In the genomic region with DNA sequence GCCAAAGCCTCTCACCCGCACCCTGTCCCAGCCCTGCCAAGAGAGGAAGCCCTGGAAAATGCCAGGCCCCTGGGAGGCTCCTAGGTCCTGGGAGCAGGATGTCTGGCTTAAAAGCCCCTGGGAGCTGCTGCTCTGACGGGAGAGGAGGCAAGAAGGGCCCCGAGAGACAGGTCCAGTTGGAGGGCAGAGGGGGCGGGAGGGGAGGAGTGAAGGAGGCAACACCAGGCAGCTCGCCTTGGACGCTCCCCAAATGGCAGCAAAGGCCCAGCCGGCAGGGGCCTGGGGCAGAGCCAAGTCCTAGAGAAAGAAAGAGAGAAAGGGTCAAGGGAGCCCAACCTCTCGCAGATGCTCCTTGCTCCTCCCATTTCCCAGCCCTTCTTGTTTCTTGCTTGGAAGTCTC, we compare ENCODE assay signal across 20 cellular contexts. TPM values are rescaled to one million over a fixed set of nuclear protein-coding genes. Genes with fewer than 3 reads are reported as not detected.
DNase-seq lines count a peak whose midpoint lies in the region; ATAC-seq, FAIRE-seq and TF ChIP-seq lines count a peak whose summit lies in the region.
"Had no signal": no experiment of that assay in that cellular context is flagged by ENCODE, and none has a peak within 500 bp of the region (broad histone marks: within the 10 kb centered on the region; RNA-seq: fewer than 3 reads in every experiment).

No MANE protein-coding gene starts in this region.

- H3K9me3 Mint-ChIP-seq in immature natural killer cell: no peaks in the 10 kb centered on the region
- H3K9me3 Mint-ChIP-seq: stimulated activated memory B cell treated with anti-CD40 and anti-IgM and Interleukin-4, amounts not matched to agents 10 μg/mL and 1 μg/mL and 100 μg/mL, for 72 hours had no signal

- ATAC-seq in K562 (peak; percentile 28; the same call in 2 of the 3 replicates), Right ventricle myocardium superior (ENCODE audit: poor library complexity) (peak; percentile 65)
- ATAC-seq: foreskin keratinocyte; stimulated activated memory B cell treated with anti-CD40 and anti-IgM and Interleukin-4, amounts not matched to agents 10 μg/mL and 1 μg/mL and 100 μg/mL, for 72 hours had no signal

- H3K4me1 ChIP-seq in K562 (replicated peaks in 1 of 2; ENCODE audit: control insufficient read depth in 2 of 2, insufficient read depth in 2 of 2, low read length in 2 of 2) (peaks cover 2 to 4% of the 10 kb centered on the region in 2 experiments; a peak in 1 of 5 replicates), ovary (ENCODE audit: insufficient read depth) (no peaks in the 10 kb centered on the region)
- H3K4me1 ChIP-seq: foreskin keratinocyte had no signal

- no peaks in the 10 kb centered on the region for H3K36me3 Mint-ChIP-seq in immature natural killer cell
- H3K36me3 Mint-ChIP-seq: stimulated activated memory B cell treated with anti-CD40 and anti-IgM and Interleukin-4, amounts not matched to agents 10 μg/mL and 1 μg/mL and 100 μg/mL, for 72 hours had no signal

- 0 out of 2 replicates have a peak overlapping the region, but pooled peaks have one; percentile 19 for H2AFZ ChIP-seq in K562 (ENCODE audit: low read depth, low read length)

- no peak overlapping the region for H3K27ac ChIP-seq in K562 (ENCODE audit: extremely low read depth, low read depth, low read length)
- H3K27ac ChIP-seq in ovary: peak overlapping the region in 1 of 2 donors; percentile 61
- no peak overlapping the region for H3K27ac ChIP-seq in RWPE1
- H3K27ac ChIP-seq: ascending aorta, foreskin keratinocyte had no signal

- CTCF ChIA-PET in K562 (lab: Yijun Ruan, JAX; ENCODE audit: low intra/inter-chr PET ratio) (interaction anchor here (1.1 to 5.9 kb wide), 2 partner anchors 64 to 466 kb away, joined by 3 to 133 read pairs; no protein-coding TSS in a partner anchor), RWPE1 (lab: Yijun Ruan, JAX) (no interaction called here)

- in situ Hi-C loops in K562 (cut with MboI): loop anchor here (10.0 kb wide), 1 partner anchor 402 kb away; no protein-coding TSS in a partner anchor

- TF ChIP-seq POLR2A in K562 (conservative IDR thresholded peaks at IDR 0.05) (no peak), ovary (IDR thresholded peaks at IDR 0.05) (no peak)

- intact Hi-C loops in K562 (cut with micrococcal nuclease) (loop anchor here (10.0 kb wide), 1 partner anchor 402 kb away; no protein-coding TSS in a partner anchor), Right ventricle myocardium superior (cut with DNase I) (no loop called here), ovary (cut with DNase I) (loop anchor here in 1 of 4 donors (10.0 kb wide), 1 partner anchor 402 kb away; no protein-coding TSS in a partner anchor)

- H3K27me3 Mint-ChIP-seq in immature natural killer cell (ENCODE audit: low read depth in 3 of 3): peaks cover 0 to 5% (median 2%) of the 10 kb centered on the region in 3 donors

- H3K9me3 ChIP-seq in K562 (replicated peaks; ENCODE audit: control insufficient read depth, insufficient read depth, low read depth, low read length) (no peaks in the 10 kb centered on the region), ovary (no peaks in the 10 kb centered on the region)
- H3K9me3 ChIP-seq: ascending aorta had no signal

- 21% methylated on average over 4 of the region's 8 CpGs for WGBS in K562 (ENCODE audit: insufficient coverage, low coverage, missing lambda C conversion rate)
- WGBS in ovary, 3 donors: 8 to 12% (median 8%) methylated on average over 8 of the region's 8 CpGs

- POLR2A ChIA-PET in K562 (lab: Yijun Ruan, JAX) (no interaction called here), RWPE1 (lab: Yijun Ruan, JAX; ENCODE audit: low non-redundant PET) (no interaction called here)

- H4K20me1 ChIP-seq in K562 (replicated peaks; ENCODE audit: control insufficient read depth, insufficient read depth, low read length): no peaks in the 10 kb centered on the region; the same call in 1 of the 2 replicates

- TF ChIP-seq RAD21 in K562 (CRISPR knock-in tag; conservative IDR thresholded peaks at IDR 0.05 in 1 of 2, IDR thresholded peaks at IDR 0.05 in 1 of 2): no peak

- no peak overlapping the region for H3K4me3 Mint-ChIP-seq in immature natural killer cell
- H3K4me3 Mint-ChIP-seq: stimulated activated memory B cell treated with anti-CD40 and anti-IgM and Interleukin-4, amounts not matched to agents 10 μg/mL and 1 μg/mL and 100 μg/mL, for 72 hours had no signal

- no peak for TF ChIP-seq CTCF in K562 (IDR thresholded peaks at IDR 0.05 in 2 of 3, conservative IDR thresholded peaks at IDR 0.05 in 1 of 3; ENCODE audit: insufficient read depth in 2 of 3, low read depth in 1 of 3, low read length in 3 of 3)
- TF ChIP-seq CTCF in ovary (IDR thresholded peaks at IDR 0.05): no peak
- no peak for TF ChIP-seq CTCF in RWPE1 (conservative IDR thresholded peaks at IDR 0.05; ENCODE audit: low read depth)

- H3K9me1 ChIP-seq in K562 (ENCODE audit: control insufficient read depth, insufficient read depth, low read length): no peaks in the 10 kb centered on the region

- BruUV-seq in K562 (replicated peaks; lab: Mats Ljungman, UMichigan): no TSS peak

- no peak overlapping the region for H3K9ac ChIP-seq in K562 (ENCODE audit: insufficient read depth in 1 of 2, low read depth in 2 of 2, low read length in 2 of 2)

- no peak for TF ChIP-seq EP300 in K562 (IDR thresholded peaks at IDR 0.05; ENCODE audit: low read length)
- no peak for TF ChIP-seq EP300 in ovary (IDR thresholded peaks at IDR 0.05)

- H3K4me2 ChIP-seq in K562 (ENCODE audit: insufficient read depth, low read length): no peak overlapping the region

- H3K4me1 Mint-ChIP-seq in immature natural killer cell: no peaks in the 10 kb centered on the region
- H3K4me1 Mint-ChIP-seq: stimulated activated memory B cell treated with anti-CD40 and anti-IgM and Interleukin-4, amounts not matched to agents 10 μg/mL and 1 μg/mL and 100 μg/mL, for 72 hours had no signal

- no peaks in the 10 kb centered on the region for H3K36me3 ChIP-seq in K562 (ENCODE audit: control insufficient read depth, insufficient read depth, low read length)
- H3K36me3 ChIP-seq in ovary: no peaks in the 10 kb centered on the region
- H3K36me3 ChIP-seq: ascending aorta had no signal

- DNase-seq in D341Med (ENCODE audit: low spot score) (peak; percentile 31), K562 (ENCODE audit: extremely low read depth in 1 of 4, low spot score in 3 of 4) (peak in 1 of 4 experiments; percentile 9), Right ventricle myocardium superior (peak; percentile 80), ovary (peak; percentile 70 to 92 (median 87)), NCI-H128 (lab: John Stamatoyannopoulos, UW; ENCODE audit: unreplicated experiment) (no peak), immature natural killer cell (no peak), NCI-H526 treated with DMSO at 0.1 percent for 48 hours (lab: John Stamatoyannopoulos, UW) (no peak), RWPE1 (ENCODE audit: low spot score) (no peak)
- DNase-seq: foreskin keratinocyte; GDM1; NK-92 treated with Interleukin-12 subunit alpha and Interleukin-12 subunit beta, amount 100 ng/mL, for 24 hours; SHP77; small intestine had no signal

- FAIRE-seq in K562 (lab: Jason Lieb, UNC): no peak
- FAIRE-seq: GM12892, small intestine had no signal

- H3K27me3 ChIP-seq in K562 (ENCODE audit: control insufficient read depth in 2 of 2, insufficient read depth in 2 of 2, low read length in 2 of 2) (peaks cover 3% of the 10 kb centered on the region in 2 experiments; a peak in 3 of 5 replicates), ovary (no peaks in the 10 kb centered on the region)
- H3K27me3 ChIP-seq: ascending aorta, foreskin keratinocyte had no signal

- no peak overlapping the region for H3K27ac Mint-ChIP-seq in immature natural killer cell
- H3K27ac Mint-ChIP-seq: stimulated activated memory B cell treated with anti-CD40 and anti-IgM and Interleukin-4, amounts not matched to agents 10 μg/mL and 1 μg/mL and 100 μg/mL, for 72 hours had no signal

- H3K79me2 ChIP-seq in K562 (ENCODE audit: control insufficient read depth, insufficient read depth, low read length): no peaks in the 10 kb centered on the region

- H3K4me3 ChIP-seq in K562 (no peak overlapping the region), ovary (no peak overlapping the region)
- H3K4me3 ChIP-seq: ascending aorta, lung had no signal

RNA-seq across cellular contexts. Expression of gene ETV3L, which starts 6.8 kb away (rescaled TPM):
- total RNA-seq in K562 (2011; cell fraction: chromatin; rRNA removed; ENCODE audit: low replicate concordance): not detected in 2 replicates
- not detected in 2 replicates for total RNA-seq in K562 (2011; cell fraction: nucleolus; rRNA removed)
- total RNA-seq in K562 (2011; cell fraction: nucleoplasm; rRNA removed): not detected in 2 replicates
- not detected in 2 replicates for total RNA-seq in K562 (2014; rRNA removed)
- not detected in 2 replicates for total RNA-seq in K562 (2014; rRNA removed; fragmentation: Illumina TruSeq; extraction: Trizol)
- not detected in 2 replicates for total RNA-seq in K562 (2015; rRNA removed; fragmentation: Illumina TruSeq; extraction: Trizol)
- not detected in 2 replicates for total RNA-seq in K562 (2021)
- polyA plus RNA-seq in K562 (2011; rRNA removed): not detected in 2 replicates
- not detected in 2 replicates for polyA plus RNA-seq in K562 (2011; cell fraction: cytosol; rRNA removed)
- polyA plus RNA-seq in K562 (2011; cell fraction: nucleus; rRNA removed): 0.09 TPM in 1 of 2 replicates, not detected in the other
- not detected in 2 replicates for polyA plus RNA-seq in K562 (2012)
- not detected in 2 replicates for polyA plus RNA-seq in K562 (2014; fragmentation: Illumina TruSeq; extraction: Trizol)
- polyA plus RNA-seq in K562 (2014; fragmentation: Nextera tagmentation; extraction: Ambion mirVana): not detected
- polyA plus RNA-seq in K562 (2014; rRNA removed): not detected in 2 replicates
- not detected in 2 replicates for polyA minus RNA-seq in K562 (2011; rRNA and poly(A)+ RNA removed)
- not detected in 2 replicates for polyA minus RNA-seq in K562 (2011; cell fraction: cytosol; rRNA and poly(A)+ RNA removed)
- not detected in 2 replicates for polyA minus RNA-seq in K562 (2011; cell fraction: nucleus; rRNA and poly(A)+ RNA removed)
- not detected for total RNA-seq in Right ventricle myocardium superior
- not detected for total RNA-seq in ovary
- polyA plus RNA-seq in ovary: not detected
- polyA plus RNA-seq in immature natural killer cell: not detected
- total RNA-seq: ascending aorta; dermis microvascular lymphatic vessel endothelial cell; foreskin keratinocyte; lung; T-helper 1 cell treated with Interleukin-12 subunit alpha and Interleukin-12 subunit beta and Interleukin-4 antibody, amounts not matched to agents 30 ng/mL and 1 ng/mL, for 36 hours; urinary bladder had no signal
- polyA plus RNA-seq: foreskin keratinocyte, small intestine, urinary bladder had no signal

RNA-seq across cellular contexts. Expression of gene ETV3, which starts 45.4 kb away (rescaled TPM):
- 21.7 and 44.9 TPM in 2 replicates for total RNA-seq in K562 (2011; cell fraction: chromatin; rRNA removed; ENCODE audit: low replicate concordance)
- total RNA-seq in K562 (2011; cell fraction: nucleolus; rRNA removed): 14.7 and 15.8 TPM in 2 replicates
- 33.9 and 53.1 TPM in 2 replicates for total RNA-seq in K562 (2011; cell fraction: nucleoplasm; rRNA removed)
- total RNA-seq in K562 (2014; rRNA removed) (6.4 and 8.4 TPM in 2 replicates), K562 (2014; rRNA removed; fragmentation: Illumina TruSeq; extraction: Trizol) (10.7 and 11.4 TPM in 2 replicates), K562 (2015; rRNA removed; fragmentation: Illumina TruSeq; extraction: Trizol) (10.4 and 11.2 TPM in 2 replicates), K562 (2021) (13.9 and 16.0 TPM in 2 replicates), Right ventricle myocardium superior (16.4 TPM), ovary (10 to 100 TPM; 12.8 to 36.4 (median 23.8) TPM)
- polyA plus RNA-seq in K562 (2011; rRNA removed) (7.7 and 9.0 TPM in 2 replicates), K562 (2014; fragmentation: Illumina TruSeq; extraction: Trizol) (8.2 and 9.1 TPM in 2 replicates), K562 (2014; fragmentation: Nextera tagmentation; extraction: Ambion mirVana) (1 to 10 TPM; 3.1 to 5.4 TPM), K562 (2014; rRNA removed) (7.2 TPM in 2 replicates), ovary (10 to 100 TPM in 1 of 2 donors, 1 to 10 TPM in 1; 8.0 to 12.5 TPM), immature natural killer cell (10 to 100 TPM in 2 of 3 donors, 1 to 10 TPM in 1; 6.6 to 22.0 (median 20.5) TPM)
- 5.0 and 6.0 TPM in 2 replicates for polyA plus RNA-seq in K562 (2011; cell fraction: cytosol; rRNA removed)
- polyA plus RNA-seq in K562 (2011; cell fraction: nucleus; rRNA removed): 8.2 and 8.4 TPM in 2 replicates
- 6.9 and 8.4 TPM in 2 replicates for polyA plus RNA-seq in K562 (2012)
- polyA minus RNA-seq in K562 (2011; rRNA and poly(A)+ RNA removed): 25.5 and 30.0 TPM in 2 replicates
- 8.7 and 10.9 TPM in 2 replicates for polyA minus RNA-seq in K562 (2011; cell fraction: cytosol; rRNA and poly(A)+ RNA removed)
- 13.2 and 23.4 TPM in 2 replicates for polyA minus RNA-seq in K562 (2011; cell fraction: nucleus; rRNA and poly(A)+ RNA removed)

RNA-seq across cellular contexts. Expression of gene ARHGEF11, which starts 47.3 kb away (rescaled TPM):
- 48.2 and 93.0 TPM in 2 replicates for total RNA-seq in K562 (2011; cell fraction: chromatin; rRNA removed; ENCODE audit: low replicate concordance)
- 39.5 and 40.2 TPM in 2 replicates for total RNA-seq in K562 (2011; cell fraction: nucleolus; rRNA removed)
- total RNA-seq in K562 (2011; cell fraction: nucleoplasm; rRNA removed): 36.0 and 45.0 TPM in 2 replicates
- total RNA-seq in K562 (2014; rRNA removed) (10.2 and 11.1 TPM in 2 replicates), K562 (2014; rRNA removed; fragmentation: Illumina TruSeq; extraction: Trizol) (6.7 and 7.0 TPM in 2 replicates), K562 (2015; rRNA removed; fragmentation: Illumina TruSeq; extraction: Trizol) (10.3 and 13.0 TPM in 2 replicates), K562 (2021) (13.2 and 15.5 TPM in 2 replicates), Right ventricle myocardium superior (29.9 TPM), ovary (10 to 100 TPM; 17.3 to 43.9 (median 29.7) TPM)
- polyA plus RNA-seq in K562 (2011; rRNA removed) (7.2 and 12.1 TPM in 2 replicates), K562 (2014; fragmentation: Illumina TruSeq; extraction: Trizol) (9.6 TPM in 2 replicates), K562 (2014; fragmentation: Nextera tagmentation; extraction: Ambion mirVana) (under 1 TPM; 0.14 to 0.48 TPM), K562 (2014; rRNA removed) (8.2 and 9.0 TPM in 2 replicates), ovary (10 to 100 TPM; 14.3 to 19.0 TPM), immature natural killer cell (under 1 TPM; 0.08 to 0.86 (median 0.22) TPM)
- 5.2 and 8.3 TPM in 2 replicates for polyA plus RNA-seq in K562 (2011; cell fraction: cytosol; rRNA removed)
- polyA plus RNA-seq in K562 (2011; cell fraction: nucleus; rRNA removed): 49.1 and 62.1 TPM in 2 replicates
- 9.2 and 16.7 TPM in 2 replicates for polyA plus RNA-seq in K562 (2012)
- 10.2 and 12.3 TPM in 2 replicates for polyA minus RNA-seq in K562 (2011; rRNA and poly(A)+ RNA removed)
- 8.0 and 11.0 TPM in 2 replicates for polyA minus RNA-seq in K562 (2011; cell fraction: cytosol; rRNA and poly(A)+ RNA removed)
- 25.3 and 34.3 TPM in 2 replicates for polyA minus RNA-seq in K562 (2011; cell fraction: nucleus; rRNA and poly(A)+ RNA removed)

Comparison
In these comparisons a context has a peak if more than half of its experiments do, and no peak if none do; other contexts are left out.
1. DNase-seq: peak in D341Med (single experiment), Right ventricle myocardium superior (single experiment) and ovary (5 of 5); none in NCI-H128 (single experiment), immature natural killer cell (0 of 3), NCI-H526 treated with DMSO at 0.1 percent for 48 hours (single experiment) and RWPE1 (single experiment).